19 cellular contexts compared by ENCODE assay signal in the genomic region with DNA sequence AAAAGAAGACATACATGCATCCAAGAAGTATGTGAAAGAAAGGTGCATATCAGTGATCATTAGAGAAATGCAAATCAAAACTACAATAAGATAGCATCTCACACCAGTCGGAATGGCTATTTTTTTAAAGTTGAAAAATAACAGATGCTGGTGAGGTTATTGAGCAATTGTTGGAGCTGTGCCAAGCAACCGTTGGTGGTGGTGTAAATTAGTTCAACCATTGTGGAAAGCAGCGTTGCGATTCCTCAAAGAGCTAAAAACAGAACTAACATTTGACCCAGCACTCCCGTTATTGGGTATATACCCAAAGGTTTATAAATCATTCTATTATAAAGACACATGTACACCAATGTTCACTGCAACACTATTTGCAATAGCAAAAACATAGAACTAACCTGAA. TPM values are rescaled to one million over a fixed set of nuclear protein-coding genes. Genes with fewer than 3 reads are reported as not detected.
"Had no signal": no experiment of that assay in that cellular context is flagged by ENCODE, and none has a peak within 500 bp of the region (broad histone marks: within the 10 kb centered on the region; RNA-seq: fewer than 3 reads in every experiment).

No MANE protein-coding gene starts in this region.

- H3K9me3 ChIP-seq: gastroesophageal sphincter, pancreas, thoracic aorta had no signal

- DNase-seq: activated CD4-positive, alpha-beta T cell treated with anti-CD3 and anti-CD28 coated beads, Interleukin-2, amount 50 U/mL, for 4 hours; activated CD8-positive, alpha-beta memory T cell treated with anti-CD3 and anti-CD28 coated beads, Interleukin-2, amount 10 ng/mL, durations not matched to agents 7 days and 5 days; activated effector memory CD4-positive, alpha-beta T cell treated with Interleukin-2 at 50 U/mL for 16 hours; activated T-cell treated with anti-CD3 and anti-CD28 coated beads, Interleukin-2, amount 50 U/mL, for 24 hours; central memory CD4-positive, alpha-beta T cell; effector memory CD4-positive, alpha-beta T cell; kidney; left ventricle myocardium superior; pancreas; retina; stimulated activated CD4-positive, alpha-beta T cell treated with anti-CD3 and anti-CD28 coated beads, Interleukin-4, amount 100 ng/mL, for 24 hours had no signal

- H3K4me1 Mint-ChIP-seq: activated CD8-positive, alpha-beta memory T cell treated with anti-CD3 and anti-CD28 coated beads, Interleukin-2, amount 10 ng/mL, durations not matched to agents 7 days and 5 days; activated naive CD4-positive, alpha-beta T cell treated with anti-CD3 and anti-CD28 coated beads, Interleukin-2, amount 50 U/mL, for 24 hours had no signal

- H3K36me3 Mint-ChIP-seq: activated CD8-positive, alpha-beta memory T cell treated with anti-CD3 and anti-CD28 coated beads, Interleukin-2, amount 10 ng/mL, durations not matched to agents 7 days and 5 days; activated naive CD4-positive, alpha-beta T cell treated with anti-CD3 and anti-CD28 coated beads, Interleukin-2, amount 50 U/mL, for 24 hours had no signal

- H3K9me3 Mint-ChIP-seq: activated naive CD4-positive, alpha-beta T cell treated with anti-CD3 and anti-CD28 coated beads, Interleukin-2, amount 50 U/mL, for 24 hours; activated T-cell treated with anti-CD3 and anti-CD28 coated beads, Interleukin-2, amount 50 U/mL, for 24 hours; stimulated activated naive CD8-positive, alpha-beta T cell treated with anti-CD3 and anti-CD28 coated beads, Interleukin-15, Interleukin-2, amounts not matched to agents 100 ng/mL and 50 ng/mL, for 24 hours had no signal

- H3K4me3 Mint-ChIP-seq: activated CD8-positive, alpha-beta memory T cell treated with anti-CD3 and anti-CD28 coated beads, Interleukin-2, amount 10 ng/mL, durations not matched to agents 7 days and 5 days; activated naive CD4-positive, alpha-beta T cell treated with anti-CD3 and anti-CD28 coated beads, Interleukin-2, amount 50 U/mL, for 24 hours; activated T-cell treated with anti-CD3 and anti-CD28 coated beads, Interleukin-2, amount 50 U/mL, for 24 hours; stimulated activated naive CD8-positive, alpha-beta T cell treated with anti-CD3 and anti-CD28 coated beads, Interleukin-15, Interleukin-2, amounts not matched to agents 100 ng/mL and 50 ng/mL, for 24 hours had no signal

- H3K27ac Mint-ChIP-seq: activated CD8-positive, alpha-beta memory T cell treated with anti-CD3 and anti-CD28 coated beads, Interleukin-2, amount 10 ng/mL, durations not matched to agents 7 days and 5 days; activated naive CD4-positive, alpha-beta T cell treated with anti-CD3 and anti-CD28 coated beads, Interleukin-2, amount 50 U/mL, for 24 hours; activated T-cell treated with anti-CD3 and anti-CD28 coated beads, Interleukin-2, amount 50 U/mL, for 24 hours; stimulated activated naive CD8-positive, alpha-beta T cell treated with anti-CD3 and anti-CD28 coated beads, Interleukin-15, Interleukin-2, amounts not matched to agents 100 ng/mL and 50 ng/mL, for 24 hours had no signal

- H3K27me3 ChIP-seq: gastroesophageal sphincter, pancreas had no signal

- H3K4me3 ChIP-seq: gastroesophageal sphincter, pancreas, thoracic aorta had no signal

- H3K4me1 ChIP-seq: pancreas had no signal

- H3K36me3 ChIP-seq: gastroesophageal sphincter, pancreas, thoracic aorta had no signal

- H3K27ac ChIP-seq: epithelial cell of prostate, gastroesophageal sphincter, pancreas, thoracic aorta had no signal

- ATAC-seq: activated CD4-positive, CD25-positive, alpha-beta regulatory T cell treated with anti-CD3 and anti-CD28 coated beads, Interleukin-2, amount 50 U/mL, for 24 hours; activated CD8-positive, alpha-beta memory T cell treated with anti-CD3 and anti-CD28 coated beads, Interleukin-2, amount 10 ng/mL, durations not matched to agents 7 days and 5 days; gastroesophageal sphincter; left ventricle myocardium superior; pancreas had no signal

- H3K27me3 Mint-ChIP-seq: activated CD8-positive, alpha-beta memory T cell treated with anti-CD3 and anti-CD28 coated beads, Interleukin-2, amount 10 ng/mL, durations not matched to agents 7 days and 5 days; activated naive CD4-positive, alpha-beta T cell treated with anti-CD3 and anti-CD28 coated beads, Interleukin-2, amount 50 U/mL, for 24 hours; activated T-cell treated with anti-CD3 and anti-CD28 coated beads, Interleukin-2, amount 50 U/mL, for 24 hours; stimulated activated naive CD8-positive, alpha-beta T cell treated with anti-CD3 and anti-CD28 coated beads, Interleukin-15, Interleukin-2, amounts not matched to agents 100 ng/mL and 50 ng/mL, for 24 hours had no signal

RNA-seq across cellular contexts. Expression of a gene that starts 14.2 kb away (rescaled TPM):
- total RNA-seq: activated CD8-positive, alpha-beta memory T cell treated with anti-CD3 and anti-CD28 coated beads, Interleukin-2, amount 10 ng/mL, durations not matched to agents 7 days and 5 days; gastroesophageal sphincter; kidney; left ventricle myocardium superior; mesenteric fat pad; pancreas; thoracic aorta; urinary bladder had no signal
- polyA plus RNA-seq: pancreas, urinary bladder had no signal
